In genomic region chr19:12954150-12954962, GRCh38 we compare ENCODE assay signal across 9 cellular contexts. TPM values are rescaled to one million over a fixed set of nuclear protein-coding genes. Genes with fewer than 3 reads are reported as not detected.
A peak's percentile ranks its signal among the peaks of the same experiment; 100 is the strongest.
DNase-seq lines count a peak whose midpoint lies in the region; ATAC-seq and TF ChIP-seq lines count a peak whose summit lies in the region.
"Had no signal": no experiment of that assay in that cellular context is flagged by ENCODE, and none has a peak within 500 bp of the region (broad histone marks: within the 10 kb centered on the region; RNA-seq: fewer than 3 reads in every experiment).

No MANE protein-coding gene starts in this region.

- ATAC-seq in thoracic aorta (ENCODE audit: insufficient number of reproducible peaks, low FRiP score, low read depth) (no peak), HG02884 (IDR thresholded peaks at IDR 0.05; ENCODE audit: unreplicated experiment) (no peak)

- peaks cover 39% of the 10 kb centered on the region for H3K79me2 ChIP-seq in hepatocyte

- peaks cover 28% of the 10 kb centered on the region for H3K4me1 ChIP-seq in hepatocyte (ENCODE audit: insufficient read depth)
- H3K4me1 ChIP-seq in thoracic aorta (ENCODE audit: control insufficient read depth in 1 of 2, low read depth in 2 of 2), result peaks cover 19 to 50% of the 10 kb centered on the region in 2 donors

- H3K27ac ChIP-seq in VCaP (0 out of 2 replicates have a peak overlapping the region, but pooled peaks have one; percentile 91), hepatocyte (peak overlapping the region; percentile 73), thoracic aorta (peak overlapping the region; percentile 93 to 95)

- H3K36me3 ChIP-seq in hepatocyte (replicated peaks; ENCODE audit: insufficient read depth, low read depth), result no peaks in the 10 kb centered on the region
- peaks cover 31% of the 10 kb centered on the region for H3K36me3 ChIP-seq in thoracic aorta

- no peaks in the 10 kb centered on the region for H3K27me3 Mint-ChIP-seq in activated naive CD4-positive, alpha-beta T cell treated with anti-CD3 and anti-CD28 coated beads for 36 hours (ENCODE audit: low read depth)

- CTCF ChIA-PET in activated naive CD4-positive, alpha-beta T cell treated with anti-CD3 and anti-CD28 coated beads for 36 hours (lab: Charles Lee), result interaction anchor here (0.5 to 6.2 kb wide), 4 partner anchors 11 to 237 kb away, joined by 3 to 36 read pairs (median 3); no protein-coding TSS in a partner anchor
- CTCF ChIA-PET in HEK293T (lab: Yijun Ruan, JAX), result interaction anchor here (0.6 to 4.0 kb wide), 2 partner anchors 11 to 40 kb away, joined by 3 to 21 read pairs; no protein-coding TSS in a partner anchor

- no peaks in the 10 kb centered on the region for H3K9me3 Mint-ChIP-seq in activated naive CD4-positive, alpha-beta T cell treated with anti-CD3 and anti-CD28 coated beads for 36 hours

- H3K4me1 Mint-ChIP-seq in activated naive CD4-positive, alpha-beta T cell treated with anti-CD3 and anti-CD28 coated beads for 36 hours (ENCODE audit: low read depth), result peaks cover 45% of the 10 kb centered on the region

- H4K20me1 ChIP-seq in hepatocyte (ENCODE audit: insufficient read depth, poor library complexity, severe bottlenecking), result peaks cover 2% of the 10 kb centered on the region

- intact Hi-C loops in activated naive CD4-positive, alpha-beta T cell treated with anti-CD3 and anti-CD28 coated beads for 36 hours (cut with micrococcal nuclease), result loop anchor here (1.0 kb wide), 1 partner anchor 9 kb away; the partner anchor contains the start of gene RAD23A

- DNase-seq in activated naive CD4-positive, alpha-beta T cell treated with anti-CD3 and anti-CD28 coated beads for 36 hours, result peak; percentile 47
- DNase-seq in activated naive CD4-positive, alpha-beta T cell (lab: John Stamatoyannopoulos, UW), result no peak
- no peak for DNase-seq in hepatocyte (ENCODE audit: low spot score)
- no peak for DNase-seq in thoracic aorta (ENCODE audit: low spot score)
- DNase-seq in AML-193 (lab: John Stamatoyannopoulos, UW), result no peak
- DNase-seq in HEK293T (ENCODE audit: extremely low spot score), result no peak
- DNase-seq: DMS153 had no signal

- no peak overlapping the region for H2AFZ ChIP-seq in hepatocyte

- no peak overlapping the region for H3K4me3 ChIP-seq in hepatocyte
- no peak overlapping the region for H3K4me3 ChIP-seq in thoracic aorta

- POLR2A ChIA-PET in HEK293T (lab: Yijun Ruan, JAX), result interaction anchor here (0.8 to 3.2 kb wide), 5 partner anchors 8 to 213 kb away, joined by 3 to 15 read pairs (median 11); partner anchors contain the start of genes CALR and RAD23A

- H3K36me3 Mint-ChIP-seq in activated naive CD4-positive, alpha-beta T cell treated with anti-CD3 and anti-CD28 coated beads for 36 hours (ENCODE audit: low read depth), result peaks cover 36% of the 10 kb centered on the region

- H3K4me3 Mint-ChIP-seq in activated naive CD4-positive, alpha-beta T cell treated with anti-CD3 and anti-CD28 coated beads for 36 hours, result no peak overlapping the region

- WGBS in hepatocyte (ENCODE audit: low lambda C conversion rate, missing lambda C conversion rate), result 89% methylated on average over 11 of the region's 11 CpGs

- no peaks in the 10 kb centered on the region for H3K9me3 ChIP-seq in hepatocyte (ENCODE audit: low read depth)
- H3K9me3 ChIP-seq in thoracic aorta, result no peaks in the 10 kb centered on the region

- no peaks in the 10 kb centered on the region for H3K9me2 ChIP-seq in hepatocyte (replicated peaks; ENCODE audit: insufficient read depth)

- no peak for TF ChIP-seq CTCF in VCaP (conservative IDR thresholded peaks at IDR 0.05)
- no peak for TF ChIP-seq CTCF in hepatocyte (IDR thresholded peaks at IDR 0.05; ENCODE audit: poor library complexity)
- TF ChIP-seq CTCF in thoracic aorta (IDR thresholded peaks at IDR 0.05), result no peak

- H3K27me3 ChIP-seq in hepatocyte (no peaks in the 10 kb centered on the region), thoracic aorta (replicated peaks; ENCODE audit: insufficient read depth) (no peaks in the 10 kb centered on the region)

- no peak overlapping the region for H3K4me2 ChIP-seq in hepatocyte

- H3K27ac Mint-ChIP-seq in activated naive CD4-positive, alpha-beta T cell treated with anti-CD3 and anti-CD28 coated beads for 36 hours, result peak overlapping the region; percentile 76

TF ChIP-seq in HEK293T, 16 proteins besides CTCF, POLR2A, EP300 and RAD21:
- TF ChIP-seq CTBP1 (IDR thresholded peaks at IDR 0.05; ENCODE audit: borderline replicate concordance), result no peak
- no peak for TF ChIP-seq SUZ12 (IDR thresholded peaks at IDR 0.05)
- no peak for TF ChIP-seq HDGF (IDR thresholded peaks at IDR 0.05; ENCODE audit: borderline replicate concordance)
- no peak for TF ChIP-seq ARNT (IDR thresholded peaks at IDR 0.05)
- no peak for TF ChIP-seq L3MBTL2 (conservative IDR thresholded peaks at IDR 0.05)
- TF ChIP-seq TARDBP (IDR thresholded peaks at IDR 0.05), result no peak
- no peak for TF ChIP-seq BHLHE40 (IDR thresholded peaks at IDR 0.05; ENCODE audit: borderline replicate concordance)
- TF ChIP-seq FOXM1 (IDR thresholded peaks at IDR 0.05; ENCODE audit: borderline replicate concordance), result no peak
- TF ChIP-seq LEF1 (IDR thresholded peaks at IDR 0.05; ENCODE audit: borderline replicate concordance), result no peak
- no peak for TF ChIP-seq ZNF384 (IDR thresholded peaks at IDR 0.05)

RNA-seq across cellular contexts. Expression of gene GADD45GIP1, which starts 2.7 kb away (rescaled TPM):
- 10 to 100 TPM; 27.4 to 28.6 TPM for total RNA-seq in activated naive CD4-positive, alpha-beta T cell treated with anti-CD3 and anti-CD28 coated beads for 36 hours
- total RNA-seq in hepatocyte (21.0 and 27.2 TPM in 2 replicates), thoracic aorta (10 to 100 TPM; 30.2 to 42.8 TPM)
- 106 and 109 TPM in 2 replicates for polyA plus RNA-seq in hepatocyte

RNA-seq across cellular contexts. Expression of gene RAD23A, which starts 8.7 kb away (rescaled TPM):
- total RNA-seq in activated naive CD4-positive, alpha-beta T cell treated with anti-CD3 and anti-CD28 coated beads for 36 hours, result 100 to 1,000 TPM; 219 to 223 TPM
- 64.5 and 65.8 TPM in 2 replicates for total RNA-seq in hepatocyte
- 130 and 140 TPM in 2 replicates for polyA plus RNA-seq in hepatocyte
- total RNA-seq in thoracic aorta, result 100 to 1,000 TPM; 116 to 130 TPM

RNA-seq across cellular contexts. Expression of gene DAND5, which starts 15.0 kb away (rescaled TPM):
- total RNA-seq in activated naive CD4-positive, alpha-beta T cell treated with anti-CD3 and anti-CD28 coated beads for 36 hours, result not detected
- total RNA-seq in hepatocyte (0.17 TPM in 1 of 2 replicates, not detected in the other), thoracic aorta (not detected)
- polyA plus RNA-seq in hepatocyte, result not detected in 2 replicates

RNA-seq across cellular contexts. Expression of gene CALR, which starts 15.9 kb away (rescaled TPM):
- total RNA-seq in activated naive CD4-positive, alpha-beta T cell treated with anti-CD3 and anti-CD28 coated beads for 36 hours, result 100 to 1,000 TPM; 407 to 431 TPM
- total RNA-seq in hepatocyte, result 1,414 and 1,442 TPM in 2 replicates
- polyA plus RNA-seq in hepatocyte, result 915 and 922 TPM in 2 replicates
- 100 to 1,000 TPM; 415 to 467 TPM for total RNA-seq in thoracic aorta

RNA-seq across cellular contexts. Expression of gene FARSA, which starts 20.8 kb away (rescaled TPM):
- total RNA-seq in activated naive CD4-positive, alpha-beta T cell treated with anti-CD3 and anti-CD28 coated beads for 36 hours, result 10 to 100 TPM; 77.9 to 82.8 TPM
- total RNA-seq in hepatocyte (36.2 and 45.6 TPM in 2 replicates), thoracic aorta (10 to 100 TPM; 31.8 to 76.8 TPM)
- 86.5 and 95.3 TPM in 2 replicates for polyA plus RNA-seq in hepatocyte
